Comparison of ENCODE assay signal across 23 cellular contexts in genomic region chr4:112953295-112953694, GRCh38.
"Had no signal": no experiment of that assay in that cellular context is flagged by ENCODE, and none has a peak within 500 bp of the region (broad histone marks: within the 10 kb centered on the region; RNA-seq: fewer than 3 reads in every experiment).

No MANE protein-coding gene starts in this region.

- H3K4me3 Mint-ChIP-seq: activated CD4-positive, alpha-beta T cell treated with anti-CD3 and anti-CD28 coated beads, Interleukin-2, amount 10 ng/mL, durations not matched to agents 7 days and 5 days; activated CD8-positive, alpha-beta T cell treated with anti-CD3 and anti-CD28 coated beads for 36 hours; activated T-cell treated with anti-CD3 and anti-CD28 coated beads, Interleukin-2, amount 50 U/mL, for 4 hours; endodermal cell; natural killer cell had no signal

- H3K9me3 Mint-ChIP-seq: activated CD4-positive, alpha-beta T cell treated with anti-CD3 and anti-CD28 coated beads, Interleukin-2, amount 10 ng/mL, durations not matched to agents 7 days and 5 days; activated CD8-positive, alpha-beta T cell treated with anti-CD3 and anti-CD28 coated beads for 36 hours; activated naive CD4-positive, alpha-beta T cell treated with anti-CD3 and anti-CD28 coated beads, Interleukin-2, amount 50 U/mL, for 72 hours; activated T-cell treated with anti-CD3 and anti-CD28 coated beads, Interleukin-2, amount 50 U/mL, for 4 hours; activated T-helper 2 cell treated with anti-CD3 and anti-CD28 coated beads, Interferon-gamma antibody, Interleukin-2, Interleukin-4, amounts not matched to agents 10 μg/mL and 5 μg/mL and 100 μg/mL, durations not matched to agents 14 hours and 24 hours and 36 hours; natural killer cell had no signal

- DNase-seq: activated CD4-positive, alpha-beta T cell treated with anti-CD3 and anti-CD28 coated beads for 1 hour; activated CD4-positive, alpha-beta T cell treated with anti-CD3 and anti-CD28 coated beads, Interleukin-2, amount 10 ng/mL, durations not matched to agents 7 days and 5 days; activated CD8-positive, alpha-beta T cell treated with anti-CD3 and anti-CD28 coated beads for 36 hours; activated T-cell treated with anti-CD3 and anti-CD28 coated beads, Interleukin-2, amount 50 U/mL, for 4 hours; anterior cingulate cortex; cortex of kidney; endodermal cell; foreskin fibroblast; heart left ventricle; lower lobe of right lung; mesenchymal stem cell; natural killer cell; posterior cingulate gyrus; right cardiac atrium; stimulated activated naive CD4-positive, alpha-beta T cell; T-helper 9 cell; testis; transverse colon; WERI-Rb-1 had no signal

- H3K4me3 ChIP-seq: heart left ventricle, lower lobe of right lung, testis, transverse colon had no signal

- ATAC-seq: activated CD8-positive, alpha-beta T cell treated with anti-CD3 and anti-CD28 coated beads for 36 hours; activated naive CD4-positive, alpha-beta T cell treated with anti-CD3 and anti-CD28 coated beads, Interleukin-2, amount 50 U/mL, for 72 hours; activated T-cell treated with anti-CD3 and anti-CD28 coated beads, Interleukin-2, amount 50 U/mL, for 4 hours; esophagus mucosa; heart left ventricle; left lobe of liver; lower lobe of right lung; natural killer cell; right cardiac atrium had no signal

- H3K27ac Mint-ChIP-seq: activated CD4-positive, alpha-beta T cell treated with anti-CD3 and anti-CD28 coated beads, Interleukin-2, amount 10 ng/mL, durations not matched to agents 7 days and 5 days; activated CD8-positive, alpha-beta T cell treated with anti-CD3 and anti-CD28 coated beads for 36 hours; activated naive CD4-positive, alpha-beta T cell treated with anti-CD3 and anti-CD28 coated beads, Interleukin-2, amount 50 U/mL, for 72 hours; activated T-helper 2 cell treated with anti-CD3 and anti-CD28 coated beads, Interferon-gamma antibody, Interleukin-2, Interleukin-4, amounts not matched to agents 10 μg/mL and 5 μg/mL and 100 μg/mL, durations not matched to agents 14 hours and 24 hours and 36 hours; endodermal cell; natural killer cell had no signal

- H3K4me1 Mint-ChIP-seq: activated CD4-positive, alpha-beta T cell treated with anti-CD3 and anti-CD28 coated beads, Interleukin-2, amount 10 ng/mL, durations not matched to agents 7 days and 5 days; natural killer cell had no signal

- H3K36me3 ChIP-seq: heart left ventricle, lower lobe of right lung, transverse colon, WERI-Rb-1 had no signal

- H3K27ac ChIP-seq: heart left ventricle, lower lobe of right lung, testis, transverse colon, WERI-Rb-1 had no signal

- H3K4me1 ChIP-seq: lower lobe of right lung, testis, transverse colon had no signal

- H3K9me3 ChIP-seq: heart left ventricle, lower lobe of right lung, testis, transverse colon had no signal

- H3K27me3 ChIP-seq: heart left ventricle, testis, transverse colon had no signal

- H3K36me3 Mint-ChIP-seq: activated naive CD4-positive, alpha-beta T cell treated with anti-CD3 and anti-CD28 coated beads, Interleukin-2, amount 50 U/mL, for 72 hours; natural killer cell had no signal
